7 cellular contexts compared by ENCODE assay signal in genomic region chr9:126705311-126705766, GRCh38.
DNase-seq lines count a peak whose midpoint lies in the region; ATAC-seq, FAIRE-seq and TF ChIP-seq lines count a peak whose summit lies in the region.

No MANE protein-coding gene starts in this region.

- H3K27me3 ChIP-seq in MG63 (peaks cover 2% of the 10 kb centered on the region; the same call in 1 of the 2 replicates), cardiac muscle cell (peaks cover 25% of the 10 kb centered on the region), psoas muscle (ENCODE audit: insufficient read depth in 3 of 3, low read length in 2 of 3) (peaks cover 0 to 38% (median 10%) of the 10 kb centered on the region in 3 donors)

- no peak overlapping the region for H3K27ac ChIP-seq in cardiac muscle cell
- H3K27ac ChIP-seq in psoas muscle: no peak overlapping the region

- WGBS in psoas muscle, 3 donors: 6 to 8% (median 6%) methylated on average over 30 of the region's 30 CpGs

- no peak for TF ChIP-seq POLR2A in GM12891 (IDR thresholded peaks at IDR 0.05; ENCODE audit: low read depth, low read length)

- TF ChIP-seq CTCF in cardiac muscle cell (IDR thresholded peaks at IDR 0.05; ENCODE audit: low read depth, low read length) (peak; percentile 90), psoas muscle (IDR thresholded peaks at IDR 0.05) (peak; percentile 91)

- FAIRE-seq in GM12891 (lab: Jason Lieb, UNC) (peak; percentile 94), urothelium cell line (lab: Jason Lieb, UNC) (no peak)

- no peaks in the 10 kb centered on the region for H3K36me3 ChIP-seq in MG63
- no peaks in the 10 kb centered on the region for H3K36me3 ChIP-seq in cardiac muscle cell
- no peaks in the 10 kb centered on the region for H3K36me3 ChIP-seq in psoas muscle (ENCODE audit: insufficient read depth in 1 of 2, low read depth in 1 of 2)

- H3K36me3 Mint-ChIP-seq in activated naive CD4-positive, alpha-beta T cell treated with anti-CD3 and anti-CD28 coated beads, Interleukin-2, amount 50 U/mL, for 72 hours: no peaks in the 10 kb centered on the region

- DNase-seq in GM12891 (ENCODE audit: insufficient read length, low spot score) (peak; percentile 86), MG63 (peak; percentile 69), SKM-1 treated with dmso at 0.1 percent for 144 hours (lab: John Stamatoyannopoulos, UW; ENCODE audit: unreplicated experiment) (peak; percentile 23), cardiac muscle cell (ENCODE audit: low read depth in 1 of 2, low spot score in 1 of 2) (peak; percentile 69 to 89), psoas muscle (peak; percentile 81 to 89), urothelium cell line (ENCODE audit: low spot score) (peak; percentile 79)
- peak; percentile 77 to 92 for DNase-seq in activated naive CD4-positive, alpha-beta T cell treated with anti-CD3 and anti-CD28 coated beads, Interleukin-2, amount 50 U/mL, for 72 hours (ENCODE audit: low spot score in 2 of 2)

- intact Hi-C loops in psoas muscle (cut with DNase I): loop anchor here (1.0 kb wide), 1 partner anchor 76 kb away; no protein-coding TSS in a partner anchor

- no peak overlapping the region for H3K27ac Mint-ChIP-seq in activated naive CD4-positive, alpha-beta T cell treated with anti-CD3 and anti-CD28 coated beads, Interleukin-2, amount 50 U/mL, for 72 hours

- no peak overlapping the region for H3K4me3 ChIP-seq in MG63
- no peak overlapping the region for H3K4me3 ChIP-seq in cardiac muscle cell
- H3K4me3 ChIP-seq in psoas muscle: peak overlapping the region; percentile 57

- ATAC-seq in activated naive CD4-positive, alpha-beta T cell treated with anti-CD3 and anti-CD28 coated beads, Interleukin-2, amount 50 U/mL, for 72 hours: peak; percentile 72 to 74
- ATAC-seq in psoas muscle: peak; percentile 75 to 93 (median 86)

- H3K9me3 ChIP-seq in MG63 (no peaks in the 10 kb centered on the region), cardiac muscle cell (ENCODE audit: low read depth) (no peaks in the 10 kb centered on the region), psoas muscle (no peaks in the 10 kb centered on the region)

- H3K9me3 Mint-ChIP-seq in activated naive CD4-positive, alpha-beta T cell treated with anti-CD3 and anti-CD28 coated beads, Interleukin-2, amount 50 U/mL, for 72 hours: no peaks in the 10 kb centered on the region

- H3K4me1 ChIP-seq in cardiac muscle cell (ENCODE audit: low read depth): peaks cover 10% of the 10 kb centered on the region
- peaks cover 15% of the 10 kb centered on the region for H3K4me1 ChIP-seq in psoas muscle

TF ChIP-seq in GM12891, 5 proteins besides CTCF, POLR2A, EP300 and RAD21:
- no peak for TF ChIP-seq TAF1 (IDR thresholded peaks at IDR 0.05; ENCODE audit: low read depth, low read length)
- TF ChIP-seq PAX5 (IDR thresholded peaks at IDR 0.05; ENCODE audit: insufficient read depth, low read length, severe bottlenecking): peak; percentile 67

Comparison
In these comparisons a context has a peak if more than half of its experiments do, and no peak if none do; other contexts are left out.
1. DNase-seq: peak in every context shown above with its lines; median percentile 86 in GM12891; 85 in psoas muscle; 84 in activated naive CD4-positive, alpha-beta T cell treated with anti-CD3 and anti-CD28 coated beads, Interleukin-2, amount 50 U/mL, for 72 hours; 79 in cardiac muscle cell; 79 in urothelium cell line; 69 in MG63; 23 in SKM-1 treated with dmso at 0.1 percent for 144 hours.